In genomic region chr14:55803506-55804197, GRCh38 we compare ENCODE assay signal across 1 cellular context.
TF ChIP-seq lines count a peak whose summit lies in the region.

No MANE protein-coding gene starts in this region.

TF ChIP-seq in HepG2, 621 proteins besides CTCF, POLR2A, EP300 and RAD21 (continued from another document):
- TF ChIP-seq ZBTB10 (CRISPR knock-in tag; IDR thresholded peaks at IDR 0.05; ENCODE audit: borderline replicate concordance) (no peak), PHF8 (CRISPR knock-in tag; IDR thresholded peaks at IDR 0.05) (no peak), ZNF282 (IDR thresholded peaks at IDR 0.05; ENCODE audit: partially characterized antibody) (no peak), TBP (CRISPR knock-in tag; IDR thresholded peaks at IDR 0.05) (no peak), ZNF691 (CRISPR knock-in tag; IDR thresholded peaks at IDR 0.05; ENCODE audit: borderline replicate concordance, low read depth) (no peak), MATR3 (CRISPR knock-in tag; IDR thresholded peaks at IDR 0.05) (no peak), SALL2 (CRISPR knock-in tag; IDR thresholded peaks at IDR 0.05) (no peak), AGO2 (optimal IDR thresholded peaks at IDR 0.05; ENCODE audit: low read depth, low read length) (no peak), BATF2 (CRISPR knock-in tag; IDR thresholded peaks at IDR 0.05) (no peak), ZNF883 (CRISPR knock-in tag; IDR thresholded peaks at IDR 0.05; ENCODE audit: not compliant biosample characterization) (no peak)
